8 cellular contexts compared by ENCODE assay signal in genomic region chr1:225454733-225455132, GRCh38. TPM values are rescaled to one million over a fixed set of nuclear protein-coding genes. Genes with fewer than 3 reads are reported as not detected.
DNase-seq lines count a peak whose midpoint lies in the region; ATAC-seq, FAIRE-seq and TF ChIP-seq lines count a peak whose summit lies in the region.

No MANE protein-coding gene starts in this region.

- POLR2A ChIA-PET in activated CD8-positive, alpha-beta T cell treated with anti-CD3 and anti-CD28 coated beads, Interleukin-2, amount 10 ng/mL, durations not matched to agents 7 days and 5 days (lab: Charles Lee), result interaction anchor here (0.9 to 3.0 kb wide), 5 partner anchors 10 to 607 kb away, joined by 3 to 19 read pairs (median 10); partner anchors contain the start of genes H3-3A and LBR

- H3K27ac ChIP-seq in tibial nerve, result peak overlapping the region in 1 of 4 donors; percentile 60

- no peaks in the 10 kb centered on the region for H3K36me3 Mint-ChIP-seq in activated CD8-positive, alpha-beta T cell treated with anti-CD3 and anti-CD28 coated beads, Interleukin-2, amount 10 ng/mL, durations not matched to agents 7 days and 5 days (ENCODE audit: low read depth)

- DNase-seq in Caki2 (ENCODE audit: low read depth) (peak; percentile 91), HK-2 (ENCODE audit: unreplicated experiment) (peak; percentile 73), fibroblast of mammary gland (ENCODE audit: low read depth) (peak; percentile 84), tibial nerve (ENCODE audit: low spot score in 2 of 2) (no peak), HuH-7 (ENCODE audit: low spot score) (no peak), GM12891 (ENCODE audit: insufficient read length, low spot score) (no peak)
- DNase-seq in activated CD8-positive, alpha-beta T cell treated with anti-CD3 and anti-CD28 coated beads, Interleukin-2, amount 10 ng/mL, durations not matched to agents 7 days and 5 days, result no peak
- peak; percentile 82 for DNase-seq in stimulated activated CD4-positive, alpha-beta T cell treated with anti-CD3 and anti-CD28 coated beads, Interleukin-2, amount 100 ng/mL, for 4 hours (ENCODE audit: low read depth)

- TF ChIP-seq POLR2A in tibial nerve (IDR thresholded peaks at IDR 0.05) (no peak), GM12891 (IDR thresholded peaks at IDR 0.05; ENCODE audit: low read depth, low read length) (no peak)

- no peaks in the 10 kb centered on the region for H3K36me3 ChIP-seq in tibial nerve

- no peak for TF ChIP-seq EP300 in tibial nerve (IDR thresholded peaks at IDR 0.05)

- no peak overlapping the region for H3K4me3 ChIP-seq in fibroblast of mammary gland (ENCODE audit: control insufficient read depth, low read depth, low read length)
- no peak overlapping the region for H3K4me3 ChIP-seq in tibial nerve

- CTCF ChIA-PET in activated CD8-positive, alpha-beta T cell treated with anti-CD3 and anti-CD28 coated beads, Interleukin-2, amount 10 ng/mL, durations not matched to agents 7 days and 5 days (lab: Charles Lee), result interaction anchor here (1.6 to 2.4 kb wide), 4 partner anchors 10 to 30 kb away, joined by 5 to 10 read pairs (median 6); no protein-coding TSS in a partner anchor

- H3K4me3 Mint-ChIP-seq in activated CD8-positive, alpha-beta T cell treated with anti-CD3 and anti-CD28 coated beads, Interleukin-2, amount 10 ng/mL, durations not matched to agents 7 days and 5 days, result no peak overlapping the region

- in situ Hi-C loops in Caki2 (cut with HindIII; ENCODE audit: low pct_unique_long_range_greater_than_20kb, low sequenced_read_pairs), result no loop called here

- H3K4me1 ChIP-seq in tibial nerve, result peaks cover 0 to 11% (median 3%) of the 10 kb centered on the region in 4 donors

- 34 to 36% methylated on average over 5 of the region's 5 CpGs for WGBS in tibial nerve, 2 donors

- no peaks in the 10 kb centered on the region for H3K9me3 Mint-ChIP-seq in activated CD8-positive, alpha-beta T cell treated with anti-CD3 and anti-CD28 coated beads, Interleukin-2, amount 10 ng/mL, durations not matched to agents 7 days and 5 days (ENCODE audit: insufficient read depth)

- no peak for TF ChIP-seq CTCF in fibroblast of mammary gland (conservative IDR thresholded peaks at IDR 0.05; ENCODE audit: control insufficient read depth, insufficient read depth, low read depth, low read length)
- no peak for TF ChIP-seq CTCF in tibial nerve (IDR thresholded peaks at IDR 0.05)

- no peaks in the 10 kb centered on the region for H3K27me3 Mint-ChIP-seq in activated CD8-positive, alpha-beta T cell treated with anti-CD3 and anti-CD28 coated beads, Interleukin-2, amount 10 ng/mL, durations not matched to agents 7 days and 5 days (ENCODE audit: low read depth)

- H3K9me3 ChIP-seq in tibial nerve, result no peaks in the 10 kb centered on the region

- H3K27me3 ChIP-seq in tibial nerve, result no peaks in the 10 kb centered on the region

- no peak for FAIRE-seq in GM12891 (lab: Jason Lieb, UNC)

- peaks cover 40% of the 10 kb centered on the region for H3K4me1 Mint-ChIP-seq in activated CD8-positive, alpha-beta T cell treated with anti-CD3 and anti-CD28 coated beads, Interleukin-2, amount 10 ng/mL, durations not matched to agents 7 days and 5 days (ENCODE audit: low read depth)

- ATAC-seq in activated CD8-positive, alpha-beta T cell treated with anti-CD3 and anti-CD28 coated beads, Interleukin-2, amount 10 ng/mL, durations not matched to agents 7 days and 5 days, result peak; percentile 81

- H3K27ac Mint-ChIP-seq in activated CD8-positive, alpha-beta T cell treated with anti-CD3 and anti-CD28 coated beads, Interleukin-2, amount 10 ng/mL, durations not matched to agents 7 days and 5 days, result no peak overlapping the region

TF ChIP-seq in GM12891, 5 proteins besides CTCF, POLR2A, EP300 and RAD21:
- TF ChIP-seq TAF1 (IDR thresholded peaks at IDR 0.05; ENCODE audit: low read depth, low read length) (no peak), POU2F2 (IDR thresholded peaks at IDR 0.05; ENCODE audit: low read depth, low read length) (no peak), POLR2AphosphoS5 (IDR thresholded peaks at IDR 0.05; ENCODE audit: low read depth, low read length) (no peak), PAX5 (IDR thresholded peaks at IDR 0.05; ENCODE audit: insufficient read depth, low read length, severe bottlenecking) (no peak), SPI1 (IDR thresholded peaks at IDR 0.05; ENCODE audit: low read depth, low read length) (no peak)

RNA-seq across cellular contexts. Expression of gene LBR, which starts 26.9 kb away (rescaled TPM):
- 53.4 and 58.3 TPM in 2 replicates for total RNA-seq in Caki2 (2014; rRNA removed; shearing (Covaris generic); ENCODE audit: low replicate concordance)
- total RNA-seq in activated CD8-positive, alpha-beta T cell treated with anti-CD3 and anti-CD28 coated beads, Interleukin-2, amount 10 ng/mL, durations not matched to agents 7 days and 5 days, result 100 to 1,000 TPM; 226 to 234 TPM
- total RNA-seq in tibial nerve, result 10 to 100 TPM; 17.7 to 30.8 (median 25.1) TPM
- polyA plus RNA-seq in GM12891 (2012; ENCODE audit: low read depth, missing spikeins), result 30.3 TPM

Comparison
In these comparisons a context has a peak if more than half of its experiments do, and no peak if none do; other contexts are left out.
1. DNase-seq: peak in Caki2 (single experiment), HK-2 (single experiment), fibroblast of mammary gland (single experiment) and stimulated activated CD4-positive, alpha-beta T cell treated with anti-CD3 and anti-CD28 coated beads, Interleukin-2, amount 100 ng/mL, for 4 hours (single experiment); none in activated CD8-positive, alpha-beta T cell treated with anti-CD3 and anti-CD28 coated beads, Interleukin-2, amount 10 ng/mL, durations not matched to agents 7 days and 5 days (single experiment), tibial nerve (0 of 2), HuH-7 (single experiment) and GM12891 (single experiment).